Comparison of ENCODE assay signal across 8 cellular contexts in the genomic region with DNA sequence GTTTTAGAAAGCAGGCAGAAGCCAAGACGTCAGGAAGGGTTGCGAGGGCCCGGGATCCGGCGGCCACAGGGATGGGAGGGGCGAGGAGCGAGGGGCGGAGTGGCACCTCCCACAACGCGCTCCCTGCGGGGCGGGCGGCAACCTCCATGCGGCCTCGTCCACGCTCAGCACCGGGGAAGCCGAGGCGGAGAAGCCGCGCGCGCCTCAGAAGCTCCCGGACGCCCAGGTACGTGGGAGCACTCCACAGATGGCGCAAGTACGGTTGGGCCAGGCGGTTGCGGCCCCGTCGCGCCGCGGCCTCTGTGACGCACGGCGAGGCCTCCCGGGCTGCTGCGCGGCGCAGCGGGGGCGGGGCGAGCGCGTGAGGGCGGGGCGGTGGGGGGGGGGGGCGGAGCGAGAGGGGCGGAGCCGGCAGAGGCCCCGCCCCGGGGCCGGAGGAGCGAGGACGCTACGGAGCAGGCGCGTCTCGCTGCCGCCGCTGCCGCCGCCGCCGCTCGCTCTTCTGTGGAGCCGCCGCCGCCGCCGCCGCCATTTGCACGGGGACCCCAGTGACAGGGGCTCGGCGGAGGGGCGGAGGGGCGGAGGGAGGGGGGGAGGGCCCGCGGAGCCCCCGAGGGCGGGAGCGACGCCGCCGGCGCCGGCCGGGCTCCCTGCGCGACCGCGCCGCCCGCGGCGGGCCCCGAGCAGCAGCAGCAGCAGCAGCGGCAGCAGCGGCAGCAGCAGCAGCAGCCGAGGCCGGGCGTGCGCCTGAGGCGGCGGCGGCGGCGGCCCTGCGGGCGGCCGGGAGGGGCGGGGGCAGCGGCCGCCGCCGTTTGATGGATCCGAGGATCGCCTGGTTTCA. TPM values are rescaled to one million over a fixed set of nuclear protein-coding genes. Genes with fewer than 3 reads are reported as not detected.
A peak's percentile ranks its signal among the peaks of the same experiment; 100 is the strongest.
DNase-seq lines count a peak whose midpoint lies in the region; ATAC-seq and TF ChIP-seq lines count a peak whose summit lies in the region.

TENT4B (plus strand) TSS at position 500 of the 841 bp plus-strand sequence; CDS start at position 816, 316 bp downstream.

- peak; percentile 84 to 87 (median 86) for TF ChIP-seq POLR2A in body of pancreas (IDR thresholded peaks at IDR 0.05)

- H3K27me3 ChIP-seq in body of pancreas = no peaks in the 10 kb centered on the region

- ATAC-seq in HG02798 (IDR thresholded peaks at IDR 0.05; ENCODE audit: poor library complexity, unreplicated experiment) (peak; percentile 84), body of pancreas (peak; percentile 89)

- H3K9me3 ChIP-seq in body of pancreas = no peaks in the 10 kb centered on the region

- H3K4me1 ChIP-seq in body of pancreas = peaks cover 33% of the 10 kb centered on the region

- H3K4me3 ChIP-seq in body of pancreas (peak within 1 kb of the TSS; percentile 50 to 90), iPS-11a (ENCODE audit: low read depth, low read length) (peak within 1 kb of the TSS; percentile 74), skeletal muscle cell (ENCODE audit: low read depth, low read length) (peak within 1 kb of the TSS; percentile 86)

- peak within 1 kb of the TSS; percentile 96 to 99 (median 98) for H3K27ac ChIP-seq in body of pancreas

- TF ChIP-seq CTCF in body of pancreas (IDR thresholded peaks at IDR 0.05) = peak in 2 of 7 experiments; percentile 8 to 24

- DNase-seq in NCI-H1436 (lab: John Stamatoyannopoulos, UW) = peak; percentile 70
- DNase-seq in NCI-H1436 treated with DMSO at 0.1 percent for 48 hours (lab: John Stamatoyannopoulos, UW) = no peak
- DNase-seq in NCI-H1417 (lab: John Stamatoyannopoulos, UW) = peak; percentile 61 to 90 (median 87)
- DNase-seq in UCSD-AML1 (lab: John Stamatoyannopoulos, UW; ENCODE audit: unreplicated experiment) = peak; percentile 90
- DNase-seq in body of pancreas = peak; percentile 84 to 89 (median 88)
- DNase-seq in skeletal muscle cell (ENCODE audit: low read depth) = peak; percentile 49

- WGBS in body of pancreas, 2 donors = 1 to 3% methylated on average over 5 to 79 of the region's 121 CpGs

- intact Hi-C loops in body of pancreas (cut with DNase I) = no loop called here

- H3K36me3 ChIP-seq in body of pancreas (replicated peaks in 1 of 2; ENCODE audit: insufficient read depth in 1 of 2, low read depth in 2 of 2) = no peaks in the 10 kb centered on the region

RNA-seq across cellular contexts. Expression of gene TENT4B, which starts in this region (rescaled TPM):
- 1 to 10 TPM; 2.0 to 7.0 TPM for total RNA-seq in body of pancreas
